Comparison of ENCODE assay signal across 11 cellular contexts in the genomic region with DNA sequence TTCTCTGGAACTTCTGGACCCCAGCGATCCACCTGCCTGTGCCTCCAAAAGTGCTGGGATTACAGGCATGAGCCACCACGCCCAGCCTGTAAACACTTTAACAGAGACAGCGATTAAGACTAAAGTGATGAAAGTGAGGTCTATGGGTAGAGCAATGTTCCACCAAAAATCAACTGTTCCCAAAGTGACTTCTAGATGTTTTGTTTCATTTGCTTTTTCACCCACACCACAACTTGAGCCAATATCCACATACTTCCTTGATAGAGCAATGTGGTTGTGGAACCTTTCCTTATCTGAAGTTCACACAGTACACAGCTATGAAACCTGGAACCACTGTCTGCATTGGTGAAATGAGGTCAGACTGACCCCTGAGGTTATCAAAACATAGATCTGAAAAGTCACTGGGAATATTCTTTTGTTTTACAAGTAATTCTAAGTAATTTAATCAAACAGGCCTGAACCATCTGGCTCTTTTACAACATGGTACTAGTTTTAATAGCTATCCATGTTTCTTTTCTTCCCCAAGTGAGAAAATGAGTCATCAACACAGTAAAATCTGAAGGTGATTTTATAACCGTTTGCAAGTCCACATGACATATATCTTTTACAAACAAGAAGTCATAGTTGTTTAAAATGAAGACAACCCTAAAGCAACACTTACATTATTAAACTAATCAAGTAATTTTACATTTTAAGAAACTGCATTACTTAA.
DNase-seq lines count a peak whose midpoint lies in the region; ATAC-seq, FAIRE-seq and TF ChIP-seq lines count a peak whose summit lies in the region.
"Had no signal": no experiment of that assay in that cellular context is flagged by ENCODE, and none has a peak within 500 bp of the region (broad histone marks: within the 10 kb centered on the region; RNA-seq: fewer than 3 reads in every experiment).

No MANE protein-coding gene starts in this region.

- ATAC-seq in SK-N-SH treated with all-trans-retinoic acid at 6 μM for 48 hours (peak; percentile 47), heart left ventricle (peak; percentile 84 to 96 (median 93)), GM19467 (IDR thresholded peaks at IDR 0.05; ENCODE audit: unreplicated experiment) (no peak)
- ATAC-seq: activated CD8-positive, alpha-beta T cell treated with anti-CD3 and anti-CD28 coated beads for 36 hours had no signal

- 66 to 79% (median 68%) methylated on average over 4 of the region's 4 CpGs for WGBS in heart left ventricle, 4 donors
- WGBS in small intestine, 3 donors = 63 to 71% (median 67%) methylated on average over 4 of the region's 4 CpGs

- peak; percentile 5 for FAIRE-seq in small intestine (lab: Jason Lieb, UNC)

- intact Hi-C loops in heart left ventricle (cut with DNase I) = loop anchor here in 2 of 10 donors (10.0 kb wide), 2 partner anchors 78 to 98 kb away; a partner anchor contains a TSS

- H3K27ac ChIP-seq in heart left ventricle = peak overlapping the region in 11 of 12 donors; percentile 1 to 77 (median 53)
- H3K27ac ChIP-seq in small intestine (ENCODE audit: low read depth in 1 of 2, low read length in 1 of 2) = peak overlapping the region in 1 of 2 donors; percentile 18

- no peak overlapping the region for H3K4me3 ChIP-seq in heart left ventricle
- no peak overlapping the region for H3K4me3 ChIP-seq in small intestine (ENCODE audit: low read depth in 1 of 2, low read length in 2 of 2)

- TF ChIP-seq POLR2A in heart left ventricle (IDR thresholded peaks at IDR 0.05) = no peak

- H3K27me3 ChIP-seq in heart left ventricle (no peaks in the 10 kb centered on the region), small intestine (ENCODE audit: control insufficient read depth in 2 of 2, insufficient read depth in 2 of 2, low read length in 2 of 2) (no peaks in the 10 kb centered on the region)

- peak; percentile 26 for DNase-seq in GM03348 (ENCODE audit: low spot score)
- no peak for DNase-seq in heart left ventricle
- DNase-seq in small intestine = peak; percentile 45
- no peak for DNase-seq in medulla oblongata (ENCODE audit: extremely low spot score)
- DNase-seq in RKO (ENCODE audit: low spot score) = no peak
- no peak for DNase-seq in DMS79 treated with DMSO at 0.1 percent for 48 hours (lab: John Stamatoyannopoulos, UW)
- DNase-seq: activated CD8-positive, alpha-beta T cell treated with anti-CD3 and anti-CD28 coated beads for 36 hours; NCI-H748 treated with DMSO at 0.1 percent for 48 hours; stimulated activated CD4-positive, alpha-beta T cell treated with anti-CD3 and anti-CD28 coated beads, Interleukin-12 subunit alpha, Interleukin-12 subunit beta, amount 100 ng/mL, for 4 hours had no signal

- H3K4me1 ChIP-seq in heart left ventricle (peaks cover 0 to 49% (median 2%) of the 10 kb centered on the region in 12 donors), small intestine (ENCODE audit: control insufficient read depth in 2 of 2, insufficient read depth in 1 of 2, low read depth in 1 of 2, low read length in 1 of 2) (peaks cover 4% of the 10 kb centered on the region in 2 donors)

- no peaks in the 10 kb centered on the region for H3K36me3 ChIP-seq in heart left ventricle
- no peaks in the 10 kb centered on the region for H3K36me3 ChIP-seq in small intestine (ENCODE audit: control insufficient read depth in 2 of 2, insufficient read depth in 2 of 2, low read length in 2 of 2)

- no peak for TF ChIP-seq CTCF in heart left ventricle (IDR thresholded peaks at IDR 0.05)

- H3K9me3 ChIP-seq in heart left ventricle = no peaks in the 10 kb centered on the region
- no peaks in the 10 kb centered on the region for H3K9me3 ChIP-seq in small intestine (ENCODE audit: control insufficient read depth, low read depth)

TF ChIP-seq in SK-N-SH treated with all-trans-retinoic acid at 6 μM for 48 hours, 23 proteins besides CTCF, POLR2A, EP300 and RAD21 (continues in another document):
- TF ChIP-seq ESRRG (CRISPR knock-in tag; IDR thresholded peaks at IDR 0.05) (no peak), ZC3H10 (CRISPR knock-in tag; IDR thresholded peaks at IDR 0.05) (0 out of 2 replicates have a peak, but pooled peaks have one; percentile 8), ZNF8 (CRISPR knock-in tag; IDR thresholded peaks at IDR 0.05) (no peak), ZNF565 (CRISPR knock-in tag; conservative IDR thresholded peaks at IDR 0.05; ENCODE audit: low read depth) (no peak), OSR1 (CRISPR knock-in tag; IDR thresholded peaks at IDR 0.05) (no peak), BACH2 (CRISPR knock-in tag; IDR thresholded peaks at IDR 0.05; ENCODE audit: borderline replicate concordance) (no peak), ZFP30 (CRISPR knock-in tag; IDR thresholded peaks at IDR 0.05) (no peak), SNAI2 (CRISPR knock-in tag; IDR thresholded peaks at IDR 0.05) (peak; percentile 57; the same call in 1 of the 2 replicates), ARNTL (CRISPR knock-in tag; IDR thresholded peaks at IDR 0.05; ENCODE audit: borderline replicate concordance, low read depth) (no peak), ISL1 (CRISPR knock-in tag; IDR thresholded peaks at IDR 0.05) (peak; percentile 70), RARB (CRISPR knock-in tag; IDR thresholded peaks at IDR 0.05) (no peak), GLIS3 (CRISPR knock-in tag; IDR thresholded peaks at IDR 0.05) (no peak), TOX (CRISPR knock-in tag; IDR thresholded peaks at IDR 0.05; ENCODE audit: borderline replicate concordance) (no peak), CSDC2 (CRISPR knock-in tag; IDR thresholded peaks at IDR 0.05) (0 out of 2 replicates have a peak, but pooled peaks have one; percentile 19), TCF4 (CRISPR knock-in tag; IDR thresholded peaks at IDR 0.05; ENCODE audit: borderline replicate concordance) (peak; percentile 17; the same call in 1 of the 2 replicates), PPARA (CRISPR knock-in tag; IDR thresholded peaks at IDR 0.05; ENCODE audit: borderline replicate concordance) (no peak)
- TF ChIP-seq, protein P1, sequence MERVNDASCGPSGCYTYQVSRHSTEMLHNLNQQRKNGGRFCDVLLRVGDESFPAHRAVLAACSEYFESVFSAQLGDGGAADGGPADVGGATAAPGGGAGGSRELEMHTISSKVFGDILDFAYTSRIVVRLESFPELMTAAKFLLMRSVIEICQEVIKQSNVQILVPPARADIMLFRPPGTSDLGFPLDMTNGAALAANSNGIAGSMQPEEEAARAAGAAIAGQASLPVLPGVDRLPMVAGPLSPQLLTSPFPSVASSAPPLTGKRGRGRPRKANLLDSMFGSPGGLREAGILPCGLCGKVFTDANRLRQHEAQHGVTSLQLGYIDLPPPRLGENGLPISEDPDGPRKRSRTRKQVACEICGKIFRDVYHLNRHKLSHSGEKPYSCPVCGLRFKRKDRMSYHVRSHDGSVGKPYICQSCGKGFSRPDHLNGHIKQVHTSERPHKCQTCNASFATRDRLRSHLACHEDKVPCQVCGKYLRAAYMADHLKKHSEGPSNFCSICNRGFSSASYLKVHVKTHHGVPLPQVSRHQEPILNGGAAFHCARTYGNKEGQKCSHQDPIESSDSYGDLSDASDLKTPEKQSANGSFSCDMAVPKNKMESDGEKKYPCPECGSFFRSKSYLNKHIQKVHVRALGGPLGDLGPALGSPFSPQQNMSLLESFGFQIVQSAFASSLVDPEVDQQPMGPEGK (CRISPR knock-in tag; IDR thresholded peaks at IDR 0.05; ENCODE audit: borderline replicate concordance) = no peak
- TF ChIP-seq, protein P2, sequence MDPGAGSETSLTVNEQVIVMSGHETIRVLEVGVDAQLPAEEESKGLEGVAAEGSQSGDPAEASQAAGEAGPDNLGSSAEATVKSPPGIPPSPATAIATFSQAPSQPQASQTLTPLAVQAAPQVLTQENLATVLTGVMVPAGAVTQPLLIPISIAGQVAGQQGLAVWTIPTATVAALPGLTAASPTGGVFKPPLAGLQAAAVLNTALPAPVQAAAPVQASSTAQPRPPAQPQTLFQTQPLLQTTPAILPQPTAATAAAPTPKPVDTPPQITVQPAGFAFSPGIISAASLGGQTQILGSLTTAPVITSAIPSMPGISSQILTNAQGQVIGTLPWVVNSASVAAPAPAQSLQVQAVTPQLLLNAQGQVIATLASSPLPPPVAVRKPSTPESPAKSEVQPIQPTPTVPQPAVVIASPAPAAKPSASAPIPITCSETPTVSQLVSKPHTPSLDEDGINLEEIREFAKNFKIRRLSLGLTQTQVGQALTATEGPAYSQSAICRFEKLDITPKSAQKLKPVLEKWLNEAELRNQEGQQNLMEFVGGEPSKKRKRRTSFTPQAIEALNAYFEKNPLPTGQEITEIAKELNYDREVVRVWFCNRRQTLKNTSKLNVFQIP (CRISPR knock-in tag; IDR thresholded peaks at IDR 0.05; ENCODE audit: borderline replicate concordance, low read depth) = no peak
- TF ChIP-seq, protein P3, sequence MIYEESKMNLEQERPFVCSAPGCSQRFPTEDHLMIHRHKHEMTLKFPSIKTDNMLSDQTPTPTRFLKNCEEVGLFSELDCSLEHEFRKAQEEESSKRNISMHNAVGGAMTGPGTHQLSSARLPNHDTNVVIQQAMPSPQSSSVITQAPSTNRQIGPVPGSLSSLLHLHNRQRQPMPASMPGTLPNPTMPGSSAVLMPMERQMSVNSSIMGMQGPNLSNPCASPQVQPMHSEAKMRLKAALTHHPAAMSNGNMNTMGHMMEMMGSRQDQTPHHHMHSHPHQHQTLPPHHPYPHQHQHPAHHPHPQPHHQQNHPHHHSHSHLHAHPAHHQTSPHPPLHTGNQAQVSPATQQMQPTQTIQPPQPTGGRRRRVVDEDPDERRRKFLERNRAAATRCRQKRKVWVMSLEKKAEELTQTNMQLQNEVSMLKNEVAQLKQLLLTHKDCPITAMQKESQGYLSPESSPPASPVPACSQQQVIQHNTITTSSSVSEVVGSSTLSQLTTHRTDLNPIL (CRISPR knock-in tag; IDR thresholded peaks at IDR 0.05; ENCODE audit: low read depth) = peak; percentile 88
- TF ChIP-seq, protein P4, sequence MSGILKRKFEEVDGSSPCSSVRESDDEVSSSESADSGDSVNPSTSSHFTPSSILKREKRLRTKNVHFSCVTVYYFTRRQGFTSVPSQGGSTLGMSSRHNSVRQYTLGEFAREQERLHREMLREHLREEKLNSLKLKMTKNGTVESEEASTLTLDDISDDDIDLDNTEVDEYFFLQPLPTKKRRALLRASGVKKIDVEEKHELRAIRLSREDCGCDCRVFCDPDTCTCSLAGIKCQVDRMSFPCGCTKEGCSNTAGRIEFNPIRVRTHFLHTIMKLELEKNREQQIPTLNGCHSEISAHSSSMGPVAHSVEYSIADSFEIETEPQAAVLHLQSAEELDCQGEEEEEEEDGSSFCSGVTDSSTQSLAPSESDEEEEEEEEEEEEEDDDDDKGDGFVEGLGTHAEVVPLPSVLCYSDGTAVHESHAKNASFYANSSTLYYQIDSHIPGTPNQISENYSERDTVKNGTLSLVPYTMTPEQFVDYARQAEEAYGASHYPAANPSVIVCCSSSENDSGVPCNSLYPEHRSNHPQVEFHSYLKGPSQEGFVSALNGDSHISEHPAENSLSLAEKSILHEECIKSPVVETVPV (CRISPR knock-in tag; IDR thresholded peaks at IDR 0.05) = no peak

Comparison
In these comparisons a context has a peak if more than half of its experiments do, and no peak if none do; other contexts are left out.
1. DNase-seq: peak in GM03348 (single experiment) and small intestine (single experiment); none in heart left ventricle (0 of 5), medulla oblongata (single experiment), RKO (single experiment) and DMS79 treated with DMSO at 0.1 percent for 48 hours (single experiment).